Comparison of ENCODE assay signal across 8 cellular contexts in genomic region chr17:18410748-18411147, GRCh38. TPM values are rescaled to one million over a fixed set of nuclear protein-coding genes. Genes with fewer than 3 reads are reported as not detected.
A peak's percentile ranks its signal among the peaks of the same experiment; 100 is the strongest.
DNase-seq lines count a peak whose midpoint lies in the region; ATAC-seq, FAIRE-seq and TF ChIP-seq lines count a peak whose summit lies in the region.
"Not testable (repeated sequence)": the region's sequence is repeated elsewhere in the genome, so short reads cannot be mapped to it uniquely, and the experiment has no call there.

No MANE protein-coding gene starts in this region.

- intact Hi-C loops in esophagus muscularis mucosa (cut with DNase I), result not testable (repeated sequence)

- peaks cover 17% of the 10 kb centered on the region for H3K4me1 Mint-ChIP-seq in T-helper 17 cell

- not testable (repeated sequence) for H3K4me1 ChIP-seq in ACC112 (ENCODE audit: control insufficient read depth, insufficient read depth, low read length, unreplicated experiment); adipocyte (ENCODE audit: control insufficient read depth, insufficient read depth, low read length); esophagus muscularis mucosa; keratinocyte (ENCODE audit: control insufficient read depth, extremely low read depth, insufficient read depth, low read length)

- H3K36me3 Mint-ChIP-seq in T-helper 17 cell (ENCODE audit: low read depth), result not testable (repeated sequence)

- H2AFZ ChIP-seq in ACC112 (ENCODE audit: low read length, unreplicated experiment); keratinocyte (ENCODE audit: control insufficient read depth, low read length): not testable (repeated sequence)

- not testable (repeated sequence) for H3K27me3 Mint-ChIP-seq in T-helper 17 cell

- not testable (repeated sequence) for H3K9me1 ChIP-seq in keratinocyte (ENCODE audit: control insufficient read depth, extremely low read depth, insufficient read depth, low read length)

- H3K4me2 ChIP-seq in keratinocyte (ENCODE audit: control insufficient read depth, extremely low read depth, insufficient read depth, low read depth, low read length), result peak overlapping the region; percentile 64

- not testable (repeated sequence) for ATAC-seq in T-helper 17 cell

- H3K4me3 ChIP-seq in ACC112 (ENCODE audit: low read depth, low read length) (peak overlapping the region; percentile 84), GM08714 (ENCODE audit: low read length) (peak overlapping the region; percentile 69; the same call in 1 of the 2 replicates), MG63 (peak overlapping the region; percentile 23; the same call in 1 of the 2 replicates), adipocyte (ENCODE audit: low read length) (peak overlapping the region; percentile 78), esophagus muscularis mucosa (peak overlapping the region; percentile 52 to 61 (median 54)), keratinocyte (ENCODE audit: control insufficient read depth in 2 of 3, extremely low read depth in 1 of 3, insufficient read depth in 2 of 3, low read depth in 1 of 3, low read length in 3 of 3) (peak overlapping the region; percentile 18 to 61 (median 42))

- H3K9ac ChIP-seq in adipocyte (ENCODE audit: low read length), result peak overlapping the region; percentile 42
- H3K9ac ChIP-seq in keratinocyte (ENCODE audit: control insufficient read depth, extremely low read depth, insufficient read depth, low read length), result not testable (repeated sequence)

- FAIRE-seq in keratinocyte (lab: Jason Lieb, UNC), result peak; percentile 84

- not testable (repeated sequence) for H3K9me3 ChIP-seq in MG63; T-helper 17 cell (ENCODE audit: control insufficient read depth, low read length, poor library complexity, severe bottlenecking); adipocyte (ENCODE audit: control insufficient read depth, low read length); esophagus muscularis mucosa; keratinocyte (ENCODE audit: control insufficient read depth, low read depth, low read length)

- peak overlapping the region; percentile 99 for H3K4me3 Mint-ChIP-seq in T-helper 17 cell

- peak overlapping the region; percentile 75 for H3K27ac Mint-ChIP-seq in T-helper 17 cell

- not testable (repeated sequence) for H3K36me3 ChIP-seq in ACC112 (ENCODE audit: insufficient read depth, low read length); MG63; adipocyte (ENCODE audit: control insufficient read depth, insufficient read depth, low read length, severe bottlenecking); esophagus muscularis mucosa; keratinocyte (ENCODE audit: control insufficient read depth in 2 of 2, extremely low read depth in 1 of 2, insufficient read depth in 2 of 2, low read length in 2 of 2)

- not testable (repeated sequence) for H3K79me2 ChIP-seq in ACC112 (ENCODE audit: control insufficient read depth, insufficient read depth, low read length, unreplicated experiment); keratinocyte (ENCODE audit: control insufficient read depth, insufficient read depth, low read length)

- TF ChIP-seq CTCF in esophagus muscularis mucosa (IDR thresholded peaks at IDR 0.05); keratinocyte (optimal IDR thresholded peaks at IDR 0.05 in 1 of 3, IDR thresholded peaks at IDR 0.05 in 1 of 3, conservative IDR thresholded peaks at IDR 0.05 in 1 of 3; ENCODE audit: extremely low read depth in 1 of 3, insufficient read depth in 2 of 3, low read length in 3 of 3): not testable (repeated sequence)

- not testable (repeated sequence) for H3K27me3 ChIP-seq in ACC112 (ENCODE audit: insufficient read depth, low read length); MG63; adipocyte (replicated peaks; ENCODE audit: control insufficient read depth, insufficient read depth, low read length); esophagus muscularis mucosa; keratinocyte (ENCODE audit: control insufficient read depth, extremely low read depth, insufficient read depth, low read length)

- not testable (repeated sequence) for DNase-seq in MG63; T-helper 17 cell; esophagus muscularis mucosa (ENCODE audit: extremely low spot score); keratinocyte (ENCODE audit: low read depth, low spot score)
- DNase-seq in adipocyte (ENCODE audit: low read depth) (peak; percentile 25), retina (peak; percentile 28)

- H4K20me1 ChIP-seq in keratinocyte (ENCODE audit: control insufficient read depth, extremely low read depth, insufficient read depth, low read length), result not testable (repeated sequence)

- 12% methylated on average over 12 of the region's 12 CpGs for WGBS in esophagus muscularis mucosa

- not testable (repeated sequence) for TF ChIP-seq EP300 in esophagus muscularis mucosa (IDR thresholded peaks at IDR 0.05)

- TF ChIP-seq POLR2A in esophagus muscularis mucosa (IDR thresholded peaks at IDR 0.05; ENCODE audit: low read depth), result not testable (repeated sequence)

- peak overlapping the region; percentile 36 for H3K27ac ChIP-seq in ACC112 (ENCODE audit: low read depth, low read length)
- H3K27ac ChIP-seq in esophagus muscularis mucosa (replicated peaks in 1 of 4), result peak overlapping the region in 3 of 4 donors; percentile 83 to 84 (median 84)
- not testable (repeated sequence) for H3K27ac ChIP-seq in keratinocyte (ENCODE audit: control insufficient read depth, insufficient read depth, low read length)

- dilution Hi-C loops in keratinocyte (cut with MboI; ENCODE audit: extremely low pct_ligation_motif_present, low sequenced_read_pairs), result not testable (repeated sequence)

RNA-seq across cellular contexts. Expression of gene EVPLL, which starts 33.2 kb away (rescaled TPM):
- total RNA-seq in MG63 (2014; rRNA removed; shearing (Covaris generic); ENCODE audit: low replicate concordance), result not detected in 2 replicates
- total RNA-seq in T-helper 17 cell (not detected), esophagus muscularis mucosa (not detected)
- polyA plus RNA-seq in keratinocyte, result 0.31 to 1.7 TPM in 2 of 3 replicates, not detected in the other
- polyA plus RNA-seq in keratinocyte (2011; ENCODE audit: low read depth), result 0.90 TPM
- 0.06 TPM in 1 of 2 replicates, not detected in the other for polyA plus RNA-seq in keratinocyte (2011; cell fraction: cytosol; rRNA removed)
- polyA plus RNA-seq in keratinocyte (2011; cell fraction: nucleus; rRNA removed), result 0.27 and 1.00 TPM in 2 replicates
- polyA plus RNA-seq in keratinocyte (2012; ENCODE audit: low replicate concordance), result 1.4 TPM in 1 of 2 replicates, not detected in the other
- not detected in 3 replicates for polyA minus RNA-seq in keratinocyte
- not detected for polyA minus RNA-seq in keratinocyte (2011; cell fraction: cytosol; rRNA and poly(A)+ RNA removed)
- polyA minus RNA-seq in keratinocyte (2011; cell fraction: nucleus; rRNA and poly(A)+ RNA removed), result not detected in 2 replicates

RNA-seq across cellular contexts. Expression of gene SHMT1, which starts 47.4 kb away (rescaled TPM):
- 7.1 and 17.7 TPM in 2 replicates for total RNA-seq in MG63 (2014; rRNA removed; shearing (Covaris generic); ENCODE audit: low replicate concordance)
- total RNA-seq in T-helper 17 cell, result 10 to 100 TPM in 1 of 2 donors, 1 to 10 TPM in 1; 9.8 to 14.0 TPM
- 10 to 100 TPM; 17.4 to 30.6 (median 24.0) TPM for total RNA-seq in esophagus muscularis mucosa
- polyA plus RNA-seq in keratinocyte, result 11.7 to 15.7 TPM (median 14.6 TPM) in 3 replicates
- 2.2 TPM for polyA plus RNA-seq in keratinocyte (2011; ENCODE audit: low read depth)
- 8.4 and 10.4 TPM in 2 replicates for polyA plus RNA-seq in keratinocyte (2011; cell fraction: cytosol; rRNA removed)
- polyA plus RNA-seq in keratinocyte (2011; cell fraction: nucleus; rRNA removed), result 11.0 and 14.0 TPM in 2 replicates
- polyA plus RNA-seq in keratinocyte (2012; ENCODE audit: low replicate concordance), result 2.6 and 13.7 TPM in 2 replicates
- polyA minus RNA-seq in keratinocyte, result 10.2 to 18.0 TPM (median 14.4 TPM) in 3 replicates
- 13.2 TPM for polyA minus RNA-seq in keratinocyte (2011; cell fraction: cytosol; rRNA and poly(A)+ RNA removed)
- polyA minus RNA-seq in keratinocyte (2011; cell fraction: nucleus; rRNA and poly(A)+ RNA removed), result 6.6 and 7.6 TPM in 2 replicates

Comparison
In these comparisons a context has a peak if more than half of its experiments do, and no peak if none do; other contexts are left out.
1. H3K4me3 ChIP-seq: peak in every context shown above with its lines; median percentile 84 in ACC112; 78 in adipocyte; 69 in GM08714; 54 in esophagus muscularis mucosa; 42 in keratinocyte; 23 in MG63.